Comparison of ENCODE assay signal across 13 cellular contexts in genomic region chr2:16615687-16616615, GRCh38.
DNase-seq lines count a peak whose midpoint lies in the region; TF ChIP-seq lines count a peak whose summit lies in the region.
"Had no signal": no experiment of that assay in that cellular context is flagged by ENCODE, and none has a peak within 500 bp of the region (broad histone marks: within the 10 kb centered on the region; RNA-seq: fewer than 3 reads in every experiment).

No MANE protein-coding gene starts in this region.

- H3K27ac ChIP-seq in layer of hippocampus (ENCODE audit: low read depth, low read length) (peak overlapping the region; percentile 63), substantia nigra (ENCODE audit: low read depth, low read length, poor library complexity, severe bottlenecking) (peak overlapping the region; percentile 61)

- no peaks in the 10 kb centered on the region for H3K36me3 ChIP-seq in Loucy (ENCODE audit: insufficient read depth, low read length)

- H3K27me3 Mint-ChIP-seq in dendritic cell treated with granulocyte-macrophage colony-stimulating factor and Interleukin-4, amounts not matched to agents 40 ng/mL and 50 ng/mL, for 4 days, result no peaks in the 10 kb centered on the region

- peak overlapping the region; percentile 89 for H3K27ac Mint-ChIP-seq in dendritic cell treated with granulocyte-macrophage colony-stimulating factor and Interleukin-4, amounts not matched to agents 40 ng/mL and 50 ng/mL, for 4 days
- H3K27ac Mint-ChIP-seq: activated CD8-positive, alpha-beta T cell treated with anti-CD3 and anti-CD28 coated beads, Interleukin-2, amount 10 ng/mL, durations not matched to agents 7 days and 5 days; naive thymus-derived CD8-positive, alpha-beta T cell had no signal

- intact Hi-C loops in dendritic cell treated with granulocyte-macrophage colony-stimulating factor and Interleukin-4, amounts not matched to agents 40 ng/mL and 50 ng/mL, for 4 days (cut with micrococcal nuclease), result loop anchor here (5.0 to 10.0 kb wide), 2 partner anchors 36 to 109 kb away; no protein-coding TSS in a partner anchor

- no peak overlapping the region for H3K9ac ChIP-seq in Loucy (ENCODE audit: low read depth, low read length, poor library complexity, severe bottlenecking)

- DNase-seq in substantia nigra (lab: John Stamatoyannopoulos, UW) (peak in 47 of 49 donors; percentile 18 to 85 (median 62)), NCI-H69 (lab: John Stamatoyannopoulos, UW) (no peak), cortex of kidney (lab: John Stamatoyannopoulos, UW) (no peak)
- no peak for DNase-seq in stimulated activated CD4-positive, alpha-beta T cell treated with anti-CD3 and anti-CD28 coated beads, Interleukin-4, amount 100 ng/mL, for 4 hours
- DNase-seq: activated CD8-positive, alpha-beta T cell treated with anti-CD3 and anti-CD28 coated beads, Interleukin-2, amount 10 ng/mL, durations not matched to agents 7 days and 5 days; body of pancreas; CD8-positive, alpha-beta memory T cell; naive thymus-derived CD8-positive, alpha-beta T cell; NCI-H2029 treated with DMSO at 0.1 percent for 48 hours; stimulated activated naive CD4-positive, alpha-beta T cell treated with Interleukin-2 at 50 U/mL for 16 hours had no signal

- H3K4me3 ChIP-seq in Loucy (ENCODE audit: low read length, poor library complexity, severe bottlenecking), result no peak overlapping the region
- H3K4me3 ChIP-seq: body of pancreas had no signal

- H3K4me1 Mint-ChIP-seq in dendritic cell treated with granulocyte-macrophage colony-stimulating factor and Interleukin-4, amounts not matched to agents 40 ng/mL and 50 ng/mL, for 4 days (ENCODE audit: low read depth), result peaks cover 79% of the 10 kb centered on the region
- H3K4me1 Mint-ChIP-seq: CD8-positive, alpha-beta memory T cell had no signal

- H3K36me3 Mint-ChIP-seq in dendritic cell treated with granulocyte-macrophage colony-stimulating factor and Interleukin-4, amounts not matched to agents 40 ng/mL and 50 ng/mL, for 4 days (ENCODE audit: low read depth), result peaks cover 80% of the 10 kb centered on the region
- H3K36me3 Mint-ChIP-seq: naive thymus-derived CD8-positive, alpha-beta T cell had no signal

- no peaks in the 10 kb centered on the region for H3K9me3 ChIP-seq in Loucy (ENCODE audit: insufficient read depth, low read depth, low read length)
- H3K9me3 ChIP-seq: body of pancreas had no signal

- no peak overlapping the region for H3K4me2 ChIP-seq in Loucy (ENCODE audit: low read depth, low read length, poor library complexity, severe bottlenecking)

- H3K9me2 ChIP-seq in Loucy (replicated peaks; ENCODE audit: low read depth, low read length), result no peaks in the 10 kb centered on the region

- no peaks in the 10 kb centered on the region for H3K79me2 ChIP-seq in Loucy (ENCODE audit: insufficient read depth, low read length)

- H3K9me3 Mint-ChIP-seq in dendritic cell treated with granulocyte-macrophage colony-stimulating factor and Interleukin-4, amounts not matched to agents 40 ng/mL and 50 ng/mL, for 4 days, result no peaks in the 10 kb centered on the region
- H3K9me3 Mint-ChIP-seq: CD8-positive, alpha-beta memory T cell; naive thymus-derived CD8-positive, alpha-beta T cell had no signal

- H3K4me1 ChIP-seq in Loucy (ENCODE audit: insufficient read depth, low read length, poor library complexity, severe bottlenecking), result peaks cover 8% of the 10 kb centered on the region

- H4K20me1 ChIP-seq in Loucy (ENCODE audit: insufficient read depth, low read length, poor library complexity, severe bottlenecking), result no peaks in the 10 kb centered on the region

- no peak overlapping the region for H2AFZ ChIP-seq in Loucy (ENCODE audit: low read length)

- no peak overlapping the region for H3K4me3 Mint-ChIP-seq in dendritic cell treated with granulocyte-macrophage colony-stimulating factor and Interleukin-4, amounts not matched to agents 40 ng/mL and 50 ng/mL, for 4 days
- H3K4me3 Mint-ChIP-seq: activated CD8-positive, alpha-beta T cell treated with anti-CD3 and anti-CD28 coated beads, Interleukin-2, amount 10 ng/mL, durations not matched to agents 7 days and 5 days; CD8-positive, alpha-beta memory T cell; naive thymus-derived CD8-positive, alpha-beta T cell had no signal

- peak; percentile 48 for TF ChIP-seq CTCF in Loucy (conservative IDR thresholded peaks at IDR 0.05; ENCODE audit: low read length)

- H3F3A ChIP-seq in Loucy (ENCODE audit: low read depth), result no peaks in the 10 kb centered on the region

- no peaks in the 10 kb centered on the region for H3K27me3 ChIP-seq in Loucy (ENCODE audit: insufficient read depth, low read length, poor library complexity, severe bottlenecking)
- no peaks in the 10 kb centered on the region for H3K27me3 ChIP-seq in layer of hippocampus (ENCODE audit: control insufficient read depth, insufficient read depth, low read length)
- H3K27me3 ChIP-seq: body of pancreas had no signal

Comparison
In these comparisons a context has a peak if more than half of its experiments do, and no peak if none do; other contexts are left out.
1. DNase-seq: peak in substantia nigra (47 of 49); none in NCI-H69 (single experiment), cortex of kidney (single experiment) and stimulated activated CD4-positive, alpha-beta T cell treated with anti-CD3 and anti-CD28 coated beads, Interleukin-4, amount 100 ng/mL, for 4 hours (0 of 2).